In genomic region chr15:29136815-29137214, GRCh38 we compare ENCODE assay signal across 18 cellular contexts.
"Had no signal": no experiment of that assay in that cellular context is flagged by ENCODE, and none has a peak within 500 bp of the region (broad histone marks: within the 10 kb centered on the region; RNA-seq: fewer than 3 reads in every experiment).

No MANE protein-coding gene starts in this region.

- DNase-seq: effector CD8-positive, alpha-beta T cell; foreskin fibroblast; gastrocnemius medialis; heart left ventricle; left colon; left ventricle myocardium inferior; lower lobe of right lung; naive B cell; small intestine; stimulated activated CD4-positive, alpha-beta T cell treated with anti-CD3 and anti-CD28 coated beads, Interleukin-15, amount 100 ng/mL, for 24 hours; stimulated activated CD4-positive, alpha-beta T cell treated with anti-CD3 and anti-CD28 coated beads, Interleukin-2, amount 100 ng/mL, for 48 hours; stimulated activated naive B cell treated with anti-CD40 and anti-IgM and Interleukin-4, amounts not matched to agents 10 μg/mL and 1 μg/mL and 100 μg/mL, for 72 hours; uterus had no signal

- ATAC-seq: esophagus mucosa; gastrocnemius medialis; heart left ventricle; left colon; lower lobe of right lung; mucosa of descending colon; natural killer cell treated with Interleukin-12 subunit alpha and Interleukin-12 subunit beta and Interleukin-15 and Interleukin-18, amount 100 ng/mL, for 72 hours; pancreas; right lobe of liver; stimulated activated naive B cell treated with anti-CD40 and anti-IgM and Interleukin-4, amounts not matched to agents 10 μg/mL and 1 μg/mL and 100 μg/mL, for 72 hours had no signal
